ENCODE assay signal across 21 cellular contexts in genomic region chr19:24003537-24003936, GRCh38.
DNase-seq lines count a peak whose midpoint lies in the region; ATAC-seq, FAIRE-seq and TF ChIP-seq lines count a peak whose summit lies in the region.
"Had no signal": no experiment of that assay in that cellular context is flagged by ENCODE, and none has a peak within 500 bp of the region (broad histone marks: within the 10 kb centered on the region; RNA-seq: fewer than 3 reads in every experiment).

No MANE protein-coding gene starts in this region.

- no peak overlapping the region for H3K4me2 ChIP-seq in osteoblast (ENCODE audit: insufficient read depth, low read length)
- H3K4me2 ChIP-seq: A549; BLaER1 treated with 17β-estradiol and CSF1 and Interleukin-3, amounts not matched to agents 10 nM and 100 nM had no signal

- intact Hi-C loops in aorta (cut with DNase I) = no loop called here

- peak; percentile 45 for ATAC-seq in aorta (ENCODE audit: low FRiP score)
- ATAC-seq: A549; CD8-positive, alpha-beta T cell had no signal

- no peak overlapping the region for H2AFZ ChIP-seq in osteoblast (ENCODE audit: low read length)

- H3K79me2 ChIP-seq in osteoblast (ENCODE audit: insufficient read depth, low read length) = no peaks in the 10 kb centered on the region

- no peaks in the 10 kb centered on the region for H4K20me1 ChIP-seq in osteoblast (ENCODE audit: insufficient read depth, low read length)
- H4K20me1 ChIP-seq: BLaER1 treated with 17β-estradiol and CSF1 and Interleukin-3, amounts not matched to agents 10 nM and 100 nM had no signal

- FAIRE-seq in urothelium cell line (lab: Jason Lieb, UNC) (no peak), RCC 7860 (lab: Jason Lieb, UNC) (no peak)
- FAIRE-seq: A549, D721Med, G401.6, GM12891, GM18507 had no signal

- H3K27me3 ChIP-seq in osteoblast (ENCODE audit: insufficient read depth, low read length) (no peaks in the 10 kb centered on the region), aorta (ENCODE audit: control insufficient read depth in 1 of 2, insufficient read depth in 2 of 2, low read length in 1 of 2) (no peaks in the 10 kb centered on the region)
- H3K27me3 ChIP-seq: BLaER1 treated with 17β-estradiol and CSF1 and Interleukin-3, amounts not matched to agents 10 nM and 100 nM had no signal

- no peak overlapping the region for H3K4me3 ChIP-seq in osteoblast (ENCODE audit: insufficient read depth, low read length)
- H3K4me3 ChIP-seq in aorta (ENCODE audit: low read length in 2 of 2) = no peak overlapping the region
- H3K4me3 ChIP-seq: A549; BLaER1 treated with 17β-estradiol and CSF1 and Interleukin-3, amounts not matched to agents 10 nM and 100 nM had no signal

- no peaks in the 10 kb centered on the region for H3K4me1 ChIP-seq in osteoblast (ENCODE audit: insufficient read depth, low read length)
- no peaks in the 10 kb centered on the region for H3K4me1 ChIP-seq in aorta (ENCODE audit: control insufficient read depth in 1 of 2, insufficient read depth in 2 of 2, low read length in 2 of 2)
- H3K4me1 ChIP-seq: A549; BLaER1 treated with 17β-estradiol and CSF1 and Interleukin-3, amounts not matched to agents 10 nM and 100 nM; Caco-2 had no signal

- no peaks in the 10 kb centered on the region for H3K9me3 ChIP-seq in osteoblast (ENCODE audit: low read depth, low read length)
- H3K9me3 ChIP-seq in aorta (ENCODE audit: control insufficient read depth, low read length) = no peaks in the 10 kb centered on the region
- H3K9me3 ChIP-seq: Caco-2 had no signal

- 94 to 96% methylated on average over 19 of the region's 19 CpGs for WGBS in aorta, 2 donors

- H3K27ac ChIP-seq in osteoblast (ENCODE audit: low read depth, low read length) (no peak overlapping the region), aorta (ENCODE audit: low read depth in 1 of 2, low read length in 2 of 2) (no peak overlapping the region)
- H3K27ac ChIP-seq: 22Rv1; A549; BLaER1 treated with 17β-estradiol and CSF1 and Interleukin-3, amounts not matched to agents 10 nM and 100 nM; C4-2B had no signal

- no peak for TF ChIP-seq CTCF in osteoblast (IDR thresholded peaks at IDR 0.05; ENCODE audit: extremely low read depth, low read depth, low read length)

- DNase-seq in activated gamma-delta T cell (lab: John Stamatoyannopoulos, UW) (peak; percentile 8), activated gamma-delta T cell treated with Interleukin-2 at 50 U/mL for 16 hours (no peak), osteoblast (ENCODE audit: insufficient read length, low spot score, missing footprints) (peak; percentile 46), aorta (no peak), urothelium cell line (ENCODE audit: low spot score) (no peak), RCC 7860 (ENCODE audit: low spot score) (no peak)
- DNase-seq: AML-193; Caco-2; Calu3; CD4-positive, alpha-beta T cell; CD8-positive, alpha-beta T cell; DMS79 treated with DMSO at 0.1 percent for 48 hours; GF-D8 had no signal

- H3K36me3 ChIP-seq in osteoblast (ENCODE audit: insufficient read depth, low read length) = no peaks in the 10 kb centered on the region
- no peaks in the 10 kb centered on the region for H3K36me3 ChIP-seq in aorta (ENCODE audit: control insufficient read depth in 1 of 2, insufficient read depth in 2 of 2, low read length in 1 of 2)
- H3K36me3 ChIP-seq: BLaER1 treated with 17β-estradiol and CSF1 and Interleukin-3, amounts not matched to agents 10 nM and 100 nM had no signal

Comparison
In these comparisons a context has a peak if more than half of its experiments do, and no peak if none do; other contexts are left out.
1. DNase-seq: peak in activated gamma-delta T cell (single experiment) and osteoblast (single experiment); none in activated gamma-delta T cell treated with Interleukin-2 at 50 U/mL for 16 hours (single experiment), aorta (0 of 2), urothelium cell line (single experiment) and RCC 7860 (single experiment).